In genomic region chr1:65229201-65229600, GRCh38 we compare ENCODE assay signal across 16 cellular contexts.
A peak's percentile ranks its signal among the peaks of the same experiment; 100 is the strongest.
DNase-seq lines count a peak whose midpoint lies in the region; ATAC-seq and TF ChIP-seq lines count a peak whose summit lies in the region.
"Had no signal": no experiment of that assay in that cellular context is flagged by ENCODE, and none has a peak within 500 bp of the region (broad histone marks: within the 10 kb centered on the region; RNA-seq: fewer than 3 reads in every experiment).

No MANE protein-coding gene starts in this region.

- DNase-seq in MCF 10A (ENCODE audit: unreplicated experiment) (no peak), mammary epithelial cell (no peak), WTC11 (ENCODE audit: low spot score) (no peak), type B pancreatic cell (ENCODE audit: extremely low spot score, unreplicated experiment) (no peak), epidermal melanocyte (ENCODE audit: insufficient read length, low spot score) (no peak)
- DNase-seq: C1 segment of cervical spinal cord; CD4-positive, alpha-beta memory T cell; COR-L47; DMS153; DND-41; GOT3; HFFc6 had no signal

- H3K4me3 ChIP-seq in mammary epithelial cell (replicated peaks in 1 of 3; ENCODE audit: insufficient read depth in 1 of 3, low read depth in 2 of 3, low read length in 3 of 3), result no peak overlapping the region
- no peak overlapping the region for H3K4me3 ChIP-seq in HUES48 (ENCODE audit: low read depth, low read length)
- H3K4me3 ChIP-seq: HAP-1 had no signal

- POLR2A ChIA-PET in MCF 10A (lab: Yijun Ruan, JAX), result interaction anchor here (0.5 to 1.4 kb wide), 4 partner anchors 10 to 193 kb away, joined by 3 read pairs; no protein-coding TSS in a partner anchor
- POLR2A ChIA-PET in WTC11 (lab: Charles Lee), result interaction anchor here (0.6 kb wide), 1 partner anchor 73 kb away, joined by 6 read pairs; no protein-coding TSS in a partner anchor

- WGBS in mammary epithelial cell (ENCODE audit: low coverage, missing lambda C conversion rate), result 82% methylated on average over 5 of the region's 5 CpGs

- H3K9me3 Mint-ChIP-seq in MCF 10A (ENCODE audit: unreplicated experiment), result no peaks in the 10 kb centered on the region
- no peaks in the 10 kb centered on the region for H3K9me3 Mint-ChIP-seq in WTC11
- no peaks in the 10 kb centered on the region for H3K9me3 Mint-ChIP-seq in type B pancreatic cell
- H3K9me3 Mint-ChIP-seq: CD4-positive, alpha-beta memory T cell; HFFc6 had no signal

- H3K4me1 ChIP-seq in mammary epithelial cell (ENCODE audit: insufficient read depth, low read length) (peaks cover 8% of the 10 kb centered on the region), HUES48 (ENCODE audit: control insufficient read depth, insufficient read depth, low read length) (peaks cover 6% of the 10 kb centered on the region; the same call in 1 of the 2 replicates)

- no peak overlapping the region for H3K4me3 Mint-ChIP-seq in MCF 10A (ENCODE audit: unreplicated experiment)
- no peak overlapping the region for H3K4me3 Mint-ChIP-seq in WTC11
- no peak overlapping the region for H3K4me3 Mint-ChIP-seq in type B pancreatic cell
- H3K4me3 Mint-ChIP-seq: CD4-positive, alpha-beta memory T cell; HFFc6 had no signal

- dilution Hi-C loops in mammary epithelial cell (cut with HindIII; ENCODE audit: low sequenced_read_pairs), result no loop called here

- H3K4me2 ChIP-seq in mammary epithelial cell (ENCODE audit: insufficient read depth, low read depth, low read length), result no peak overlapping the region

- in situ Hi-C loops in mammary epithelial cell (cut with MboI; ENCODE audit: low sequenced_read_pairs in 2 of 2), result no loop called here

- H3K27me3 ChIP-seq in mammary epithelial cell (ENCODE audit: insufficient read depth, low read length) (no peaks in the 10 kb centered on the region), HUES48 (ENCODE audit: control insufficient read depth, insufficient read depth, low read length) (no peaks in the 10 kb centered on the region)

- no peaks in the 10 kb centered on the region for H3K79me2 ChIP-seq in mammary epithelial cell (ENCODE audit: insufficient read depth, low read length)

- peaks cover 25% of the 10 kb centered on the region for H3K36me3 Mint-ChIP-seq in MCF 10A (ENCODE audit: insufficient read depth, unreplicated experiment)
- peaks cover 24% of the 10 kb centered on the region for H3K36me3 Mint-ChIP-seq in WTC11
- peaks cover 8% of the 10 kb centered on the region for H3K36me3 Mint-ChIP-seq in type B pancreatic cell
- H3K36me3 Mint-ChIP-seq: CD4-positive, alpha-beta memory T cell had no signal

- H3K36me3 ChIP-seq in mammary epithelial cell (ENCODE audit: insufficient read depth, low read length) (peaks cover 8% of the 10 kb centered on the region), HUES48 (ENCODE audit: control insufficient read depth, insufficient read depth, low read length) (peaks cover 13% of the 10 kb centered on the region)
- H3K36me3 ChIP-seq: HAP-1 had no signal

- no peaks in the 10 kb centered on the region for H3K27me3 Mint-ChIP-seq in MCF 10A (ENCODE audit: insufficient read depth, unreplicated experiment)
- H3K27me3 Mint-ChIP-seq in WTC11 (ENCODE audit: low read depth), result no peaks in the 10 kb centered on the region
- H3K27me3 Mint-ChIP-seq in type B pancreatic cell, result no peaks in the 10 kb centered on the region

- no peak for ATAC-seq in WTC11
- ATAC-seq in GM21526 (IDR thresholded peaks at IDR 0.05; ENCODE audit: low FRiP score, unreplicated experiment), result no peak

- peaks cover 17% of the 10 kb centered on the region for H3K4me1 Mint-ChIP-seq in MCF 10A (ENCODE audit: insufficient read depth, unreplicated experiment)
- H3K4me1 Mint-ChIP-seq in WTC11, result peaks cover 19% of the 10 kb centered on the region
- peaks cover 8% of the 10 kb centered on the region for H3K4me1 Mint-ChIP-seq in type B pancreatic cell (ENCODE audit: unreplicated experiment)

- no peak overlapping the region for H2AFZ ChIP-seq in mammary epithelial cell (ENCODE audit: low read depth, low read length)

- BruUV-seq in MCF 10A (replicated peaks; lab: Mats Ljungman, UMichigan) (no TSS peak), mammary epithelial cell (replicated peaks; lab: Mats Ljungman, UMichigan) (no TSS peak)

- H3K27ac ChIP-seq in mammary epithelial cell (ENCODE audit: insufficient read depth, low read depth, low read length), result no peak overlapping the region
- peak overlapping the region; percentile 6 for H3K27ac ChIP-seq in HUES48 (ENCODE audit: low read depth, low read length)
- H3K27ac ChIP-seq: 22Rv1 had no signal

- H4K20me1 ChIP-seq in mammary epithelial cell (ENCODE audit: insufficient read depth, low read length), result no peaks in the 10 kb centered on the region

- intact Hi-C loops in MCF 10A (cut with micrococcal nuclease) (no loop called here), mammary epithelial cell (cut with micrococcal nuclease) (no loop called here)

- H3K27ac Mint-ChIP-seq in MCF 10A (ENCODE audit: low read depth, unreplicated experiment) (peak overlapping the region; percentile 42), WTC11 (no peak overlapping the region), type B pancreatic cell (no peak overlapping the region)
- H3K27ac Mint-ChIP-seq: CD4-positive, alpha-beta memory T cell; HFFc6 had no signal

- H3K9me3 ChIP-seq in mammary epithelial cell (replicated peaks; ENCODE audit: insufficient read depth, low read length) (no peaks in the 10 kb centered on the region), HUES48 (ENCODE audit: control insufficient read depth, insufficient read depth, low read length) (no peaks in the 10 kb centered on the region)
- H3K9me3 ChIP-seq: HAP-1 had no signal

- H3K9ac ChIP-seq in mammary epithelial cell (ENCODE audit: insufficient read depth, low read length), result no peak overlapping the region
- no peak overlapping the region for H3K9ac ChIP-seq in HUES48 (ENCODE audit: low read depth, low read length)

- CTCF ChIA-PET in MCF 10A (lab: Yijun Ruan, JAX), result interaction anchor here (0.6 to 10.3 kb wide), 5 partner anchors 9 to 457 kb away, joined by 3 to 78 read pairs (median 3); no protein-coding TSS in a partner anchor
- CTCF ChIA-PET in mammary epithelial cell (lab: Charles Lee; ENCODE audit: low non-redundant PET), result interaction anchor here (0.6 kb wide), 1 partner anchor 165 kb away, joined by 3 read pairs; no protein-coding TSS in a partner anchor
- CTCF ChIA-PET in WTC11 (lab: Charles Lee), result interaction anchor here (1.3 to 1.7 kb wide), 4 partner anchors 16 to 458 kb away, joined by 3 to 10 read pairs (median 4); no protein-coding TSS in a partner anchor

- no peak for TF ChIP-seq CTCF in MCF 10A (IDR thresholded peaks at IDR 0.05; ENCODE audit: unreplicated experiment)
- no peak for TF ChIP-seq CTCF in mammary epithelial cell (conservative IDR thresholded peaks at IDR 0.05 in 1 of 2, IDR thresholded peaks at IDR 0.05 in 1 of 2; ENCODE audit: extremely low read depth in 1 of 2, insufficient read depth in 1 of 2, low read depth in 1 of 2, low read length in 2 of 2)
- no peak for TF ChIP-seq CTCF in WTC11 (IDR thresholded peaks at IDR 0.05)
- no peak for TF ChIP-seq CTCF in type B pancreatic cell (conservative IDR thresholded peaks at IDR 0.05)

TF ChIP-seq in WTC11, 78 proteins besides CTCF, POLR2A, EP300 and RAD21:
- TF ChIP-seq ZNF121 (CRISPR knock-in tag; IDR thresholded peaks at IDR 0.05), result peak; percentile 20; the same call in 1 of the 2 replicates
- no peak for TF ChIP-seq ZNF396 (CRISPR knock-in tag; IDR thresholded peaks at IDR 0.05; ENCODE audit: borderline replicate concordance)
